ENCODE assay signal across 8 cellular contexts in genomic region chr12:64665506-64665905, GRCh38. TPM values are rescaled to one million over a fixed set of nuclear protein-coding genes. Genes with fewer than 3 reads are reported as not detected.
DNase-seq lines count a peak whose midpoint lies in the region; ATAC-seq and TF ChIP-seq lines count a peak whose summit lies in the region.

No MANE protein-coding gene starts in this region.

- peaks cover 18% of the 10 kb centered on the region for H3K4me1 ChIP-seq in right cardiac atrium (ENCODE audit: control insufficient read depth, insufficient read depth, low read length)
- no peaks in the 10 kb centered on the region for H3K4me1 ChIP-seq in prostate gland (replicated peaks)

- TF ChIP-seq CTCF in prostate gland (IDR thresholded peaks at IDR 0.05), result no peak

- H3K36me3 ChIP-seq in prostate gland, result no peaks in the 10 kb centered on the region

- no peak overlapping the region for H3K4me3 ChIP-seq in right cardiac atrium (ENCODE audit: low read length)
- H3K4me3 ChIP-seq in prostate gland, result no peak overlapping the region

- TF ChIP-seq POLR2A in prostate gland (IDR thresholded peaks at IDR 0.05), result no peak

- H3K9me3 ChIP-seq in right cardiac atrium (ENCODE audit: control insufficient read depth, low read length), result no peaks in the 10 kb centered on the region
- H3K9me3 ChIP-seq in prostate gland, result no peaks in the 10 kb centered on the region

- H3K27me3 ChIP-seq in right cardiac atrium (ENCODE audit: control insufficient read depth, insufficient read depth) (no peaks in the 10 kb centered on the region), prostate gland (replicated peaks; ENCODE audit: insufficient read depth) (no peaks in the 10 kb centered on the region)

- H3K27ac ChIP-seq in right cardiac atrium (ENCODE audit: low read length) (peak overlapping the region; percentile 88), prostate gland (peak overlapping the region in 1 of 2 donors; percentile 10)

- 40% methylated on average over 4 of the region's 4 CpGs for WGBS in right cardiac atrium
- 74% methylated on average over 4 of the region's 4 CpGs for WGBS in prostate gland

- DNase-seq in NCI-H526 (lab: John Stamatoyannopoulos, UW) (peak; percentile 18 to 33), NCI-H526 treated with DMSO at 0.1 percent for 48 hours (lab: John Stamatoyannopoulos, UW) (no peak), T-helper 2 cell (peak in 4 of 5 experiments; percentile 26 to 77 (median 65)), right cardiac atrium (no peak), OCI-M1 (lab: John Stamatoyannopoulos, UW) (no peak), NCI-H2081 (lab: John Stamatoyannopoulos, UW) (no peak), prostate gland (ENCODE audit: low spot score) (no peak)

- intact Hi-C loops in right cardiac atrium (cut with DNase I) (no loop called here), prostate gland (cut with DNase I) (no loop called here)

- peak; percentile 50 for ATAC-seq in HG02798 (IDR thresholded peaks at IDR 0.05; ENCODE audit: poor library complexity, unreplicated experiment)
- peak; percentile 13 to 20 for ATAC-seq in right cardiac atrium

RNA-seq across cellular contexts. Expression of gene RASSF3, which starts 55.2 kb away (rescaled TPM):
- total RNA-seq in right cardiac atrium (100 to 1,000 TPM; 111 to 154 (median 122) TPM), prostate gland (10 to 100 TPM; 40.6 to 55.7 TPM)
- 44.6 TPM for polyA plus RNA-seq in right cardiac atrium

Comparison
In these comparisons a context has a peak if more than half of its experiments do, and no peak if none do; other contexts are left out.
1. DNase-seq: peak in NCI-H526 (2 of 2) and T-helper 2 cell (4 of 5); none in NCI-H526 treated with DMSO at 0.1 percent for 48 hours (single experiment), right cardiac atrium (0 of 3), OCI-M1 (single experiment), NCI-H2081 (0 of 2) and prostate gland (single experiment).